ENCODE assay signal across 8 cellular contexts in genomic region chr2:53768233-53768542, GRCh38.
DNase-seq lines count a peak whose midpoint lies in the region; ATAC-seq, FAIRE-seq and TF ChIP-seq lines count a peak whose summit lies in the region.
"Had no signal": no experiment of that assay in that cellular context is flagged by ENCODE, and none has a peak within 500 bp of the region (broad histone marks: within the 10 kb centered on the region; RNA-seq: fewer than 3 reads in every experiment).

No MANE protein-coding gene starts in this region.

- H3K9me3 Mint-ChIP-seq in nephron, result no peaks in the 10 kb centered on the region

- no peak for FAIRE-seq in urothelium cell line (lab: Jason Lieb, UNC)
- FAIRE-seq: colon had no signal

- H3K27ac Mint-ChIP-seq in nephron, result peak overlapping the region; percentile 72 to 84 (median 74)

- peak; percentile 54 for ATAC-seq in GM19438 (IDR thresholded peaks at IDR 0.05; ENCODE audit: low read depth, unreplicated experiment)
- peak; percentile 31 for ATAC-seq in HG03457 (IDR thresholded peaks at IDR 0.05; ENCODE audit: unreplicated experiment)
- ATAC-seq in SK-N-SH treated with all-trans-retinoic acid at 6 μM for 48 hours, result peak; percentile 89

- peaks cover 21% of the 10 kb centered on the region for H3K36me3 Mint-ChIP-seq in nephron (ENCODE audit: low read depth)

- no peaks in the 10 kb centered on the region for H3K27me3 Mint-ChIP-seq in nephron (ENCODE audit: low read depth)

- H3K4me3 ChIP-seq in epithelial cell of esophagus (ENCODE audit: low read length), result peak overlapping the region; percentile 92

- DNase-seq in EH (ENCODE audit: low read depth), result peak; percentile 59
- no peak for DNase-seq in epithelial cell of esophagus (ENCODE audit: low read depth)
- DNase-seq in urothelium cell line (ENCODE audit: low spot score), result no peak

- peaks cover 10% of the 10 kb centered on the region for H3K4me1 Mint-ChIP-seq in nephron

- peak overlapping the region; percentile 82 to 85 (median 85) for H3K4me3 Mint-ChIP-seq in nephron

- TF ChIP-seq CTCF in epithelial cell of esophagus (IDR thresholded peaks at IDR 0.05; ENCODE audit: insufficient read depth, low read depth, low read length, missing control alignments) (no peak), nephron (IDR thresholded peaks at IDR 0.05; ENCODE audit: unreplicated experiment in 3 of 3) (no peak)

TF ChIP-seq in SK-N-SH treated with all-trans-retinoic acid at 6 μM for 48 hours, 23 proteins besides CTCF, POLR2A, EP300 and RAD21:
- no peak for TF ChIP-seq CSDC2 (CRISPR knock-in tag; IDR thresholded peaks at IDR 0.05)
- TF ChIP-seq POU6F1 (CRISPR knock-in tag; IDR thresholded peaks at IDR 0.05; ENCODE audit: borderline replicate concordance, low read depth), result no peak
- TF ChIP-seq ARNTL (CRISPR knock-in tag; IDR thresholded peaks at IDR 0.05; ENCODE audit: borderline replicate concordance, low read depth), result no peak
- TF ChIP-seq TCF4 (CRISPR knock-in tag; IDR thresholded peaks at IDR 0.05; ENCODE audit: borderline replicate concordance), result no peak

Comparison
In these comparisons a context has a peak if more than half of its experiments do, and no peak if none do; other contexts are left out.
1. ATAC-seq: peak in every context shown above with its lines; median percentile 89 in SK-N-SH treated with all-trans-retinoic acid at 6 μM for 48 hours; 54 in GM19438; 31 in HG03457.